27 cellular contexts compared by ENCODE assay signal in the genomic region with DNA sequence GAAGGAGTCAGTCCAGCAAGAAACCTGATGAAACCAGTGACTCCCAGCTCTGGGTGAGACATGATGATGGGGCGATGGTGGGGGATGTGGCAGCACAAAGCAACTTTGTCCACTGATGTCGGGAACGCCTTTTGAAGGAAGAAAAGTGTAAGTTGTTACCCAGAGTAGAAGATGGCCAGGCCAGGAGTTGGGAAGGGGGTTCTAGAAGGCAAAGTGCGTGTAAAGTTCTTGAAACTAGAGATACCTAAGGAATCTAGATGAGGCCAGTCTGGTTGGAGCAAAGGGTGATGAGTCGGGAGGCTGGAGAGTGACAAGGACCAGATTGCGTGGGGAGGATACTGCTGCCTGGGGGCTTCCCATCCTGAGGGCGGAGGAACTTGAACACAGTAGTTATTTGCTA.
"Had no signal": no experiment of that assay in that cellular context is flagged by ENCODE, and none has a peak within 500 bp of the region (broad histone marks: within the 10 kb centered on the region; RNA-seq: fewer than 3 reads in every experiment).

No MANE protein-coding gene starts in this region.

- DNase-seq: activated B cell treated with CpG ODN at 0.5 μM for 24 hours; activated CD4-positive, alpha-beta memory T cell treated with anti-CD3 and anti-CD28 coated beads for 36 hours; activated CD4-positive, alpha-beta T cell treated with anti-CD3 and anti-CD28 coated beads for 1 hour; activated CD4-positive, alpha-beta T cell treated with anti-CD3 and anti-CD28 coated beads, Interleukin-2, amount 10 ng/mL, durations not matched to agents 7 days and 5 days; activated CD8-positive, alpha-beta memory T cell treated with anti-CD3 and anti-CD28 coated beads for 24 hours; activated gamma-delta T cell treated with Interleukin-2 at 50 U/mL for 16 hours; activated naive CD4-positive, alpha-beta T cell treated with anti-CD3 and anti-CD28 coated beads, Interleukin-2, amount 10 ng/mL, durations not matched to agents 7 days and 5 days; activated naive CD8-positive, alpha-beta T cell treated with anti-CD3 and anti-CD28 coated beads for 36 hours; activated T-cell treated with anti-CD3 and anti-CD28 coated beads, Interleukin-2, amount 50 U/mL, for 72 hours; anterior cingulate cortex; caudate nucleus; KG1; NCI-H1048; NCI-H1417; NCI-H2029; NCI-H2107; NCI-H345; NCI-H510A; NCI-H526 treated with DMSO at 0.1 percent for 48 hours; NCI-H82; OCI-M1; Peyer's patch; SHP77; T-helper 17 cell; T-helper 9 cell had no signal

- H3K4me1 Mint-ChIP-seq: activated CD4-positive, alpha-beta T cell treated with anti-CD3 and anti-CD28 coated beads, Interleukin-2, amount 10 ng/mL, durations not matched to agents 7 days and 5 days; activated naive CD4-positive, alpha-beta T cell treated with anti-CD3 and anti-CD28 coated beads, Interleukin-2, amount 10 ng/mL, durations not matched to agents 7 days and 5 days; activated naive CD8-positive, alpha-beta T cell treated with anti-CD3 and anti-CD28 coated beads for 36 hours had no signal

- H3K9me3 Mint-ChIP-seq: activated B cell treated with CpG ODN at 0.5 μM for 24 hours; activated CD4-positive, alpha-beta memory T cell treated with anti-CD3 and anti-CD28 coated beads for 36 hours; activated CD4-positive, alpha-beta T cell treated with anti-CD3 and anti-CD28 coated beads, Interleukin-2, amount 10 ng/mL, durations not matched to agents 7 days and 5 days; activated naive CD4-positive, alpha-beta T cell treated with anti-CD3 and anti-CD28 coated beads, Interleukin-2, amount 10 ng/mL, durations not matched to agents 7 days and 5 days; activated naive CD8-positive, alpha-beta T cell treated with anti-CD3 and anti-CD28 coated beads for 36 hours; activated T-helper 2 cell treated with anti-CD3 and anti-CD28 coated beads, Interferon-gamma antibody, Interleukin-2, Interleukin-4, amounts not matched to agents 10 μg/mL and 5 μg/mL and 100 μg/mL, durations not matched to agents 14 hours and 24 hours and 36 hours had no signal

- H3K36me3 Mint-ChIP-seq: activated CD4-positive, alpha-beta memory T cell treated with anti-CD3 and anti-CD28 coated beads for 36 hours; activated naive CD4-positive, alpha-beta T cell treated with anti-CD3 and anti-CD28 coated beads, Interleukin-2, amount 10 ng/mL, durations not matched to agents 7 days and 5 days; activated naive CD8-positive, alpha-beta T cell treated with anti-CD3 and anti-CD28 coated beads for 36 hours; IgD-negative memory B cell had no signal

- H3K27me3 Mint-ChIP-seq: activated CD4-positive, alpha-beta T cell treated with anti-CD3 and anti-CD28 coated beads, Interleukin-2, amount 10 ng/mL, durations not matched to agents 7 days and 5 days had no signal

- H3K27ac Mint-ChIP-seq: activated B cell treated with CpG ODN at 0.5 μM for 24 hours; activated CD4-positive, alpha-beta memory T cell treated with anti-CD3 and anti-CD28 coated beads for 36 hours; activated CD4-positive, alpha-beta T cell treated with anti-CD3 and anti-CD28 coated beads, Interleukin-2, amount 10 ng/mL, durations not matched to agents 7 days and 5 days; activated naive CD4-positive, alpha-beta T cell treated with anti-CD3 and anti-CD28 coated beads, Interleukin-2, amount 10 ng/mL, durations not matched to agents 7 days and 5 days; activated naive CD8-positive, alpha-beta T cell treated with anti-CD3 and anti-CD28 coated beads for 36 hours; activated T-cell treated with anti-CD3 and anti-CD28 coated beads, Interleukin-2, amount 50 U/mL, for 72 hours; activated T-helper 2 cell treated with anti-CD3 and anti-CD28 coated beads, Interferon-gamma antibody, Interleukin-2, Interleukin-4, amounts not matched to agents 10 μg/mL and 5 μg/mL and 100 μg/mL, durations not matched to agents 14 hours and 24 hours and 36 hours; T-helper 17 cell had no signal

- H3K4me3 Mint-ChIP-seq: activated B cell treated with CpG ODN at 0.5 μM for 24 hours; activated CD4-positive, alpha-beta memory T cell treated with anti-CD3 and anti-CD28 coated beads for 36 hours; activated CD4-positive, alpha-beta T cell treated with anti-CD3 and anti-CD28 coated beads, Interleukin-2, amount 10 ng/mL, durations not matched to agents 7 days and 5 days; activated naive CD4-positive, alpha-beta T cell treated with anti-CD3 and anti-CD28 coated beads, Interleukin-2, amount 10 ng/mL, durations not matched to agents 7 days and 5 days; activated naive CD8-positive, alpha-beta T cell treated with anti-CD3 and anti-CD28 coated beads for 36 hours; activated T-cell treated with anti-CD3 and anti-CD28 coated beads, Interleukin-2, amount 50 U/mL, for 72 hours; IgD-negative memory B cell; T-helper 17 cell had no signal
